8 cellular contexts compared by ENCODE assay signal in genomic region chr15:31197497-31198414, GRCh38.
DNase-seq lines count a peak whose midpoint lies in the region; TF ChIP-seq lines count a peak whose summit lies in the region.

No MANE protein-coding gene starts in this region.

- H3K4me1 ChIP-seq in H9 (ENCODE audit: insufficient read depth, low read length), result no peaks in the 10 kb centered on the region

- H3K79me2 ChIP-seq in H9 (ENCODE audit: insufficient read depth, low read length), result no peaks in the 10 kb centered on the region

- WGBS in H9 (ENCODE audit: extremely low coverage, insufficient read length, low lambda C conversion rate), result no CpG with 5 or more reads among the region's 15 CpGs

- H4K8ac ChIP-seq in H9 (replicated peaks; ENCODE audit: insufficient read length, low read depth, low read length), result no peak overlapping the region

- CTCF ChIA-PET in BJ (lab: Yijun Ruan, JAX), result interaction anchor here (1.1 to 7.1 kb wide), 2 partner anchors 128 to 291 kb away, joined by 4 to 107 read pairs; no protein-coding TSS in a partner anchor

- H3K27me3 Mint-ChIP-seq in H9 (ENCODE audit: low read depth), result peaks cover 4% of the 10 kb centered on the region
- H3K27me3 Mint-ChIP-seq in endothelial cell (ENCODE audit: unreplicated experiment), result peaks cover 5% of the 10 kb centered on the region
- H3K27me3 Mint-ChIP-seq in nephron progenitor cell (ENCODE audit: low read depth, poor library complexity), result peaks cover 13% of the 10 kb centered on the region

- no peak overlapping the region for H3K14ac ChIP-seq in H9 (ENCODE audit: insufficient read depth, low read length)

- TF ChIP-seq CTCF in BJ (IDR thresholded peaks at IDR 0.05; ENCODE audit: insufficient read depth, low read depth, low read length), result peak; percentile 78
- TF ChIP-seq CTCF in H9 (conservative IDR thresholded peaks at IDR 0.05), result peak; percentile 94
- TF ChIP-seq CTCF in WERI-Rb-1 (IDR thresholded peaks at IDR 0.05; ENCODE audit: low read depth, low read length), result peak; percentile 96
- TF ChIP-seq CTCF in endothelial cell (IDR thresholded peaks at IDR 0.05; ENCODE audit: unreplicated experiment), result peak; percentile 82
- TF ChIP-seq CTCF in nephron progenitor cell (IDR thresholded peaks at IDR 0.05), result peak; percentile 49

- H3K9ac ChIP-seq in H9 (ENCODE audit: extremely low read depth, insufficient read length, low read length), result no peak overlapping the region

- H2BK12ac ChIP-seq in H9 (ENCODE audit: insufficient read length, low read depth, low read length), result no peak overlapping the region

- H3T11ph ChIP-seq in H9 (ENCODE audit: low read length), result no peak overlapping the region

- H3K27ac Mint-ChIP-seq in H9 (no peak overlapping the region), endothelial cell (ENCODE audit: unreplicated experiment) (no peak overlapping the region), nephron progenitor cell (no peak overlapping the region)

- H3K36me3 Mint-ChIP-seq in H9 (ENCODE audit: insufficient read depth in 1 of 3, low read depth in 3 of 3) (peaks cover 2 to 6% (median 3%) of the 10 kb centered on the region in 3 experiments; a peak in 6 of 7 replicates), endothelial cell (ENCODE audit: low read depth, unreplicated experiment) (no peaks in the 10 kb centered on the region), nephron progenitor cell (ENCODE audit: low read depth) (no peaks in the 10 kb centered on the region)

- H2BK20ac ChIP-seq in H9 (ENCODE audit: low read depth, low read length, poor library complexity, severe bottlenecking), result no peak overlapping the region

- no peak overlapping the region for H3K56ac ChIP-seq in H9 (ENCODE audit: insufficient read length, low read depth, low read length)

- H4K20me1 ChIP-seq in H9 (ENCODE audit: control insufficient read depth, insufficient read depth, insufficient read length), result no peaks in the 10 kb centered on the region

- no peak overlapping the region for H2BK5ac ChIP-seq in H9 (ENCODE audit: insufficient read length, low read length)

- H3K36me3 ChIP-seq in BJ (ENCODE audit: control insufficient read depth, insufficient read depth, low read length) (no peaks in the 10 kb centered on the region), WERI-Rb-1 (no peaks in the 10 kb centered on the region)

- H3K9me3 Mint-ChIP-seq in H9, result no peaks in the 10 kb centered on the region; a peak in 1 of 5 replicates
- no peaks in the 10 kb centered on the region for H3K9me3 Mint-ChIP-seq in endothelial cell (ENCODE audit: unreplicated experiment)
- peaks cover 6% of the 10 kb centered on the region for H3K9me3 Mint-ChIP-seq in nephron progenitor cell

- H3K4me3 Mint-ChIP-seq in H9 (no peak overlapping the region), endothelial cell (ENCODE audit: unreplicated experiment) (no peak overlapping the region), nephron progenitor cell (no peak overlapping the region)

- H2AK5ac ChIP-seq in H9 (ENCODE audit: insufficient read length, low read length), result no peak overlapping the region

- H3K27me3 ChIP-seq in BJ (ENCODE audit: control insufficient read depth, insufficient read depth, low read length) (peaks cover 4% of the 10 kb centered on the region; the same call in 1 of the 2 replicates), H9 (ENCODE audit: insufficient read depth, low read length) (no peaks in the 10 kb centered on the region), WERI-Rb-1 (ENCODE audit: insufficient read depth, low read depth, severe bottlenecking) (no peaks in the 10 kb centered on the region)

- no peak overlapping the region for H3K4me2 ChIP-seq in H9 (ENCODE audit: insufficient read depth, insufficient read length, low read length)

- H3K79me1 ChIP-seq in H9 (ENCODE audit: insufficient read depth, low read depth, low read length, poor library complexity, severe bottlenecking), result no peaks in the 10 kb centered on the region

- DNase-seq in BJ (ENCODE audit: low read depth) (no peak), H9 (peak; percentile 84), WERI-Rb-1 (peak; percentile 70), endothelial cell (ENCODE audit: low spot score) (peak; percentile 63), nephron progenitor cell (peak; percentile 47), NCI-H2171 (lab: John Stamatoyannopoulos, UW) (no peak), DMS79 treated with DMSO at 0.1 percent for 48 hours (lab: John Stamatoyannopoulos, UW) (no peak), GM03348 (ENCODE audit: low spot score) (no peak)

- POLR2A ChIA-PET in BJ (lab: Charles Lee), result no interaction called here

- no peaks in the 10 kb centered on the region for H3K23me2 ChIP-seq in H9 (ENCODE audit: insufficient read length, low read depth, low read length, poor library complexity, severe bottlenecking)

- no peak overlapping the region for H4K91ac ChIP-seq in H9 (ENCODE audit: insufficient read length, low read depth, low read length)

- H4K5ac ChIP-seq in H9 (ENCODE audit: insufficient read length, low read depth, low read length), result no peak overlapping the region

- H3K27ac ChIP-seq in H9 (ENCODE audit: insufficient read length, low read depth, low read length) (no peak overlapping the region), WERI-Rb-1 (no peak overlapping the region)

- H3K23ac ChIP-seq in H9 (ENCODE audit: insufficient read length, low read depth, low read length), result no peak overlapping the region

- H3K4me1 Mint-ChIP-seq in H9, result peaks cover 10 to 12% of the 10 kb centered on the region in 2 experiments
- H3K4me1 Mint-ChIP-seq in endothelial cell (ENCODE audit: unreplicated experiment), result peaks cover 3% of the 10 kb centered on the region
- H3K4me1 Mint-ChIP-seq in nephron progenitor cell, result peaks cover 43% of the 10 kb centered on the region

- H2BK15ac ChIP-seq in H9 (ENCODE audit: low read depth, low read length), result no peak overlapping the region

- H3K18ac ChIP-seq in H9 (ENCODE audit: insufficient read length, low read depth, low read length), result no peak overlapping the region

- H2BK120ac ChIP-seq in H9 (ENCODE audit: low read depth, low read length, poor library complexity, severe bottlenecking), result no peak overlapping the region

- H3K9me3 ChIP-seq in H9 (ENCODE audit: control insufficient read depth, low read depth, low read length) (no peaks in the 10 kb centered on the region), WERI-Rb-1 (ENCODE audit: severe bottlenecking) (no peaks in the 10 kb centered on the region)

- H3K4ac ChIP-seq in H9 (ENCODE audit: low read depth, low read length), result no peak overlapping the region

- H3K4me3 ChIP-seq in BJ (ENCODE audit: low read depth, low read length) (no peak overlapping the region), WERI-Rb-1 (ENCODE audit: low read depth, low read length) (no peak overlapping the region)

- no peak overlapping the region for H2AFZ ChIP-seq in H9 (ENCODE audit: low read length)

Comparison
In these comparisons a context has a peak if more than half of its experiments do, and no peak if none do; other contexts are left out.
1. DNase-seq: peak in H9 (single experiment), WERI-Rb-1 (single experiment), endothelial cell (single experiment) and nephron progenitor cell (single experiment); none in BJ (single experiment), NCI-H2171 (single experiment), DMS79 treated with DMSO at 0.1 percent for 48 hours (single experiment) and GM03348 (single experiment).
2. Peak in every context shown above with its lines, with median percentiles within 50 percentile points of each other: CTCF ChIP-seq.